ENCODE assay signal across 24 cellular contexts in the genomic region with DNA sequence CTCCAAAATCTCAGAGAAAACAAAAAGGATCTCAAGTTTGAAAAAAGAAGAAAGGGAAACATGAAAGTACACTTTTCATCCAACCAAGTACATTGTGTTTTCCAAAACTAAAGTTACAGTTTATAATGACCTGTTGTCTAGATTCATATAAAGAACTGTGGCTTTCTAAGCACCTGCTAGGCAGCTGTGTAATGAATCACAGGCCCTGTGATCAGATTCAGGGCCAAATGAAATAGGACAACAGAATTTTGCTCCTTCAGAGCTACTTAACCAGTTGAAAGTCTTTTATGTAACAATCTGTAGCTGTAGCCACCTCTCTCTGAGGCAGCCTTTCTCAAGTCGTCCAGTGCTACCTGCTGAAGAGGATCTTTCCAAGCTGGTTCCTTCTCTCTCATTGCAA.
"Had no signal": no experiment of that assay in that cellular context is flagged by ENCODE, and none has a peak within 500 bp of the region (broad histone marks: within the 10 kb centered on the region; RNA-seq: fewer than 3 reads in every experiment).

No MANE protein-coding gene starts in this region.

- H3K27ac Mint-ChIP-seq: activated CD4-positive, alpha-beta memory T cell treated with anti-CD3 and anti-CD28 coated beads for 36 hours; activated CD4-positive, alpha-beta T cell treated with anti-CD3 and anti-CD28 coated beads, Interleukin-2, amount 10 ng/mL, durations not matched to agents 7 days and 5 days; activated naive CD8-positive, alpha-beta T cell; T-cell had no signal

- H3K27me3 ChIP-seq: body of pancreas, cardiac muscle cell, MG63 had no signal

- H3K4me3 Mint-ChIP-seq: activated CD4-positive, alpha-beta memory T cell treated with anti-CD3 and anti-CD28 coated beads for 36 hours; activated CD4-positive, alpha-beta T cell treated with anti-CD3 and anti-CD28 coated beads, Interleukin-2, amount 10 ng/mL, durations not matched to agents 7 days and 5 days; activated naive CD8-positive, alpha-beta T cell; activated T-cell treated with anti-CD3 and anti-CD28 coated beads, Interleukin-2, amount 50 U/mL, for 4 hours; T-cell had no signal

- H3K27me3 Mint-ChIP-seq: activated CD4-positive, alpha-beta memory T cell treated with anti-CD3 and anti-CD28 coated beads for 36 hours; activated CD4-positive, alpha-beta T cell treated with anti-CD3 and anti-CD28 coated beads, Interleukin-2, amount 10 ng/mL, durations not matched to agents 7 days and 5 days; activated naive CD8-positive, alpha-beta T cell; T-cell had no signal

- H3K36me3 Mint-ChIP-seq: activated CD4-positive, alpha-beta memory T cell treated with anti-CD3 and anti-CD28 coated beads for 36 hours; activated naive CD8-positive, alpha-beta T cell; T-cell had no signal

- H3K4me1 ChIP-seq: body of pancreas had no signal

- DNase-seq: activated CD4-positive, alpha-beta memory T cell treated with anti-CD3 and anti-CD28 coated beads for 36 hours; activated CD4-positive, alpha-beta T cell treated with anti-CD3 and anti-CD28 coated beads, Interleukin-2, amount 10 ng/mL, durations not matched to agents 7 days and 5 days; activated CD4-positive, CD25-positive, alpha-beta regulatory T cell; activated CD8-positive, alpha-beta memory T cell treated with anti-CD3 and anti-CD28 coated beads for 24 hours; activated effector memory CD4-positive, alpha-beta T cell treated with anti-CD3 and anti-CD28 coated beads, Interleukin-2, amount 50 U/mL, for 16 hours; activated naive CD4-positive, alpha-beta T cell treated with Interleukin-2 at 50 U/mL for 16 hours; activated T-cell treated with anti-CD3 and anti-CD28 coated beads, Interleukin-2, amount 50 U/mL, for 4 hours; body of pancreas; MG63; MV-4-11; NCI-H1092 treated with DMSO at 0.1 percent for 48 hours; NCI-H1436; NCI-H1694 treated with DMSO at 0.1 percent for 48 hours; NCI-H2029 treated with DMSO at 0.1 percent for 48 hours; NCI-H446; NCI-H524; SHP77; T-cell; T-helper 2 cell; T1000 had no signal

- H3K4me1 Mint-ChIP-seq: activated CD4-positive, alpha-beta T cell treated with anti-CD3 and anti-CD28 coated beads, Interleukin-2, amount 10 ng/mL, durations not matched to agents 7 days and 5 days; T-cell had no signal

- H3K36me3 ChIP-seq: cardiac muscle cell, MG63 had no signal

- ATAC-seq: activated T-cell treated with anti-CD3 and anti-CD28 coated beads, Interleukin-2, amount 50 U/mL, for 4 hours; body of pancreas; T-cell had no signal

- H3K4me3 ChIP-seq: body of pancreas, cardiac muscle cell, MG63 had no signal

- H3K9me3 ChIP-seq: body of pancreas, MG63 had no signal

- H3K27ac ChIP-seq: body of pancreas, cardiac muscle cell, KMS-11, VCaP had no signal
